In the genomic region with DNA sequence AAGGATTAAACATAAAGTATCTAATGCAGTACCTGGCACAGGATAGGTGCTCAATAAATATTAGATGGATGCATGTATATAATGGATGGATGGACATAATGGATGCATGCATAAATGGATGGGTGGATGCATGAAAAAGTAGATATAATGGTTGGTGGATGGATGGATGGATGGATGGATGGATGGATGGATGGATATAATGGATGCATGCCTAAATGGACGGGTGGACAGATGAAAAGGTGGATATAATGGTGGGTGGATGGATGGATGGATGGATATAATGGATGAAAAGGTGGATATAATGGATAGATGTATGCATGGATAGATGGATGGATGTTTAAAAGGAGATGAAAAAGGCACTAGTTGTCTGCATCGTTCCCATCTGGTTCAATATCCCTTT, we compare ENCODE assay signal across 32 cellular contexts. TPM values are rescaled to one million over a fixed set of nuclear protein-coding genes. Genes with fewer than 3 reads are reported as not detected.
A peak's percentile ranks its signal among the peaks of the same experiment; 100 is the strongest.
DNase-seq lines count a peak whose midpoint lies in the region; ATAC-seq and TF ChIP-seq lines count a peak whose summit lies in the region.
"Had no signal": no experiment of that assay in that cellular context is flagged by ENCODE, and none has a peak within 500 bp of the region (broad histone marks: within the 10 kb centered on the region; RNA-seq: fewer than 3 reads in every experiment).

No MANE protein-coding gene starts in this region.

- no peak overlapping the region for H4K5ac ChIP-seq in IMR-90 (ENCODE audit: low read depth, low read length)

- no peak overlapping the region for H3K23ac ChIP-seq in IMR-90 (ENCODE audit: low read depth, low read length)

- H2AK9ac ChIP-seq in IMR-90 (replicated peaks; ENCODE audit: low read depth, low read length, poor library complexity), result no peak overlapping the region

- BruUV-seq in IMR-90 (replicated peaks; lab: Mats Ljungman, UMichigan), result no TSS peak

- no peak overlapping the region for H2BK20ac ChIP-seq in IMR-90 (ENCODE audit: low read depth, low read length)

- H3K36me3 ChIP-seq in IMR-90 (ENCODE audit: control insufficient read depth, insufficient read depth, low read length), result no peaks in the 10 kb centered on the region
- no peaks in the 10 kb centered on the region for H3K36me3 ChIP-seq in psoas muscle (ENCODE audit: insufficient read depth in 1 of 2, low read depth in 1 of 2)

- in situ Hi-C loops in IMR-90 (cut with MboI; ENCODE audit: low sequenced_read_pairs), result no loop called here

- no peak overlapping the region for H3K4me2 ChIP-seq in IMR-90 (ENCODE audit: low read depth, low read length)
- H3K4me2 ChIP-seq: PC-9 had no signal

- DNase-seq in IMR-90 (no peak), caudate nucleus (lab: John Stamatoyannopoulos, UW) (no peak), psoas muscle (no peak), left ventricle myocardium superior (no peak), COR-L47 (lab: John Stamatoyannopoulos, UW) (no peak), medulla oblongata (ENCODE audit: extremely low spot score) (no peak), AG20443 (ENCODE audit: low spot score) (no peak)
- DNase-seq: CD4-positive, alpha-beta T cell; DMS53; GM23248; H7; MV-4-11; NCI-H1105; NCI-H1436 treated with DMSO at 0.1 percent for 48 hours; NCI-H187 treated with DMSO at 0.1 percent for 48 hours; NCI-H446 treated with DMSO at 0.1 percent for 48 hours; NCI-H526; NCI-H82; NK-92 treated with Interleukin-12 subunit alpha and Interleukin-12 subunit beta, amount 100 ng/mL, for 24 hours; PC-9; Right ventricle myocardium superior; RPMI8226 had no signal

- H3K27ac ChIP-seq in IMR-90 (ENCODE audit: insufficient read depth, low read length) (no peak overlapping the region), caudate nucleus (ENCODE audit: low read depth, low read length) (peak overlapping the region; percentile 99), psoas muscle (peak overlapping the region; percentile 7)
- H3K27ac ChIP-seq: GM23248, PC-9 had no signal

- H2BK120ac ChIP-seq in IMR-90 (ENCODE audit: low read depth, low read length), result no peak overlapping the region

- intact Hi-C loops in IMR-90 (cut with micrococcal nuclease), result no loop called here
- intact Hi-C loops in psoas muscle (cut with DNase I), result loop anchor here in 1 of 2 donors (10.0 kb wide), 1 partner anchor 65 kb away; the partner anchor contains the start of gene FRS3
- intact Hi-C loops in left ventricle myocardium superior (cut with micrococcal nuclease), result no loop called here

- H3K14ac ChIP-seq in IMR-90 (replicated peaks; ENCODE audit: low read depth, low read length), result no peak overlapping the region

- 0 out of 4 replicates have a peak, but pooled peaks cover 0 to 3% of the 10 kb centered on the region in 2 experiments for H3K79me1 ChIP-seq in IMR-90 (ENCODE audit: low read depth in 1 of 2, low read length in 2 of 2)

- TF ChIP-seq RAD21 in IMR-90 (IDR thresholded peaks at IDR 0.05; ENCODE audit: low read length), result no peak

- peaks cover 8% of the 10 kb centered on the region; the same call in 1 of the 2 replicates for H4K20me1 ChIP-seq in IMR-90 (ENCODE audit: insufficient read depth, low read length)

- peaks cover 27% of the 10 kb centered on the region for H3K4me1 ChIP-seq in IMR-90 (ENCODE audit: control insufficient read depth, insufficient read depth, low read length)
- peaks cover 91% of the 10 kb centered on the region for H3K4me1 ChIP-seq in psoas muscle

- H3K9me3 ChIP-seq in IMR-90 (ENCODE audit: control insufficient read depth, insufficient read depth, low read length), result no peaks in the 10 kb centered on the region
- no peaks in the 10 kb centered on the region for H3K9me3 ChIP-seq in psoas muscle

- peak overlapping the region; percentile 35 for H2BK5ac ChIP-seq in IMR-90 (ENCODE audit: low read depth, low read length, poor library complexity, severe bottlenecking)

- no peak overlapping the region for H3K4ac ChIP-seq in IMR-90 (ENCODE audit: low read depth, low read length)

- no peak overlapping the region for H2BK15ac ChIP-seq in IMR-90 (ENCODE audit: low read depth, low read length)

- H3K4me3 ChIP-seq in IMR-90 (ENCODE audit: insufficient read depth, low read depth, low read length), result no peak overlapping the region
- H3K4me3 ChIP-seq in psoas muscle, result no peak overlapping the region
- H3K4me3 ChIP-seq: GM23248, K562, PC-9 had no signal

- 40% methylated on average over 1 of the region's 2 CpGs; no CpG with 5 or more reads in 1 of the 2 experiments for WGBS in IMR-90 (ENCODE audit: extremely low coverage in 2 of 2, insufficient read length in 1 of 2), 2 experiments
- 83 to 94% (median 88%) methylated on average over 2 of the region's 2 CpGs for WGBS in psoas muscle, 3 donors

- no peak overlapping the region for H3K18ac ChIP-seq in IMR-90 (ENCODE audit: low read depth, low read length)

- CTCF ChIA-PET in IMR-90 (lab: Yijun Ruan, JAX), result no interaction called here

- no peak for ATAC-seq in IMR-90 (ENCODE audit: low read depth)
- ATAC-seq in psoas muscle, result no peak
- ATAC-seq in left ventricle myocardium superior, result no peak
- ATAC-seq: HepG2, K562 had no signal

- no peaks in the 10 kb centered on the region for H3K27me3 ChIP-seq in IMR-90 (ENCODE audit: control insufficient read depth, insufficient read depth, low read length)
- no peaks in the 10 kb centered on the region for H3K27me3 ChIP-seq in psoas muscle (ENCODE audit: insufficient read depth in 3 of 3, low read length in 2 of 3)

- H3K9ac ChIP-seq in IMR-90 (ENCODE audit: low read depth, low read length), result no peak overlapping the region
- H3K9ac ChIP-seq: GM23248 had no signal

- POLR2A ChIA-PET in IMR-90 (lab: Charles Lee; ENCODE audit: unreplicated experiment), result no interaction called here

- no peak overlapping the region for H2AFZ ChIP-seq in IMR-90 (replicated peaks; ENCODE audit: low read length, poor library complexity)
- H2AFZ ChIP-seq: GM23248, PC-9 had no signal

- dilution Hi-C loops in IMR-90 (cut with HindIII; ENCODE audit: low sequenced_read_pairs, unreplicated experiment), result no loop called here

- TF ChIP-seq CTCF in IMR-90 (conservative IDR thresholded peaks at IDR 0.05; ENCODE audit: low read depth, low read length) (no peak), psoas muscle (IDR thresholded peaks at IDR 0.05) (no peak)

- TF ChIP-seq POLR2A in IMR-90 (IDR thresholded peaks at IDR 0.05; ENCODE audit: low read depth, low read length), result no peak

- H3K56ac ChIP-seq in IMR-90 (ENCODE audit: extremely low read depth, insufficient read depth, low read length), result no peak overlapping the region

- H2AK5ac ChIP-seq in IMR-90 (ENCODE audit: low read depth, low read length), result no peak overlapping the region

- no peak overlapping the region for H4K8ac ChIP-seq in IMR-90 (ENCODE audit: low read depth in 2 of 2, low read length in 2 of 2)

- peaks cover 11% of the 10 kb centered on the region for H3K9me1 ChIP-seq in IMR-90 (ENCODE audit: insufficient read depth, low read length)

- H4K91ac ChIP-seq in IMR-90 (ENCODE audit: insufficient read depth, low read depth, low read length), result no peak overlapping the region

TF ChIP-seq in IMR-90, 13 proteins besides CTCF, POLR2A, EP300 and RAD21:
- TF ChIP-seq CHD1 (IDR thresholded peaks at IDR 0.05; ENCODE audit: low read depth, low read length) (no peak), SMC3 (IDR thresholded peaks at IDR 0.05; ENCODE audit: low read depth, low read length) (no peak), USF2 (IDR thresholded peaks at IDR 0.05; ENCODE audit: low read depth, low read length) (no peak), RFX5 (IDR thresholded peaks at IDR 0.05; ENCODE audit: low read depth, low read length) (no peak), BHLHE40 (IDR thresholded peaks at IDR 0.05; ENCODE audit: low read depth, low read length) (no peak), MAFK (IDR thresholded peaks at IDR 0.05; ENCODE audit: low read depth, low read length) (no peak), MAZ (IDR thresholded peaks at IDR 0.05; ENCODE audit: borderline replicate concordance, low read depth, low read length) (no peak), NFE2L2 (IDR thresholded peaks at IDR 0.05; ENCODE audit: low read depth, low read length) (no peak), FOS (IDR thresholded peaks at IDR 0.05; ENCODE audit: low read depth, low read length) (no peak), RCOR1 (IDR thresholded peaks at IDR 0.05; ENCODE audit: insufficient replicate concordance, low read length) (no peak), CEBPB (IDR thresholded peaks at IDR 0.05; ENCODE audit: low read depth, low read length) (no peak)
- TF ChIP-seq, protein P1, sequence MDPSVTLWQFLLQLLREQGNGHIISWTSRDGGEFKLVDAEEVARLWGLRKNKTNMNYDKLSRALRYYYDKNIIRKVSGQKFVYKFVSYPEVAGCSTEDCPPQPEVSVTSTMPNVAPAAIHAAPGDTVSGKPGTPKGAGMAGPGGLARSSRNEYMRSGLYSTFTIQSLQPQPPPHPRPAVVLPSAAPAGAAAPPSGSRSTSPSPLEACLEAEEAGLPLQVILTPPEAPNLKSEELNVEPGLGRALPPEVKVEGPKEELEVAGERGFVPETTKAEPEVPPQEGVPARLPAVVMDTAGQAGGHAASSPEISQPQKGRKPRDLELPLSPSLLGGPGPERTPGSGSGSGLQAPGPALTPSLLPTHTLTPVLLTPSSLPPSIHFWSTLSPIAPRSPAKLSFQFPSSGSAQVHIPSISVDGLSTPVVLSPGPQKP (IDR thresholded peaks at IDR 0.05; ENCODE audit: borderline replicate concordance, low read depth, low read length), result no peak

RNA-seq across cellular contexts. Expression of gene TFEB, which starts 26.0 kb away (rescaled TPM):
- 4.4 and 4.5 TPM in 2 replicates for total RNA-seq in IMR-90 (2012; rRNA removed)
- polyA plus RNA-seq in IMR-90 (2012; rRNA removed), result 4.7 and 4.9 TPM in 2 replicates
- 3.7 and 4.9 TPM in 2 replicates for polyA plus RNA-seq in IMR-90 (2012; cell fraction: cytosol; rRNA removed)
- 8.0 and 14.7 TPM in 2 replicates for polyA plus RNA-seq in IMR-90 (2012; cell fraction: nucleus; rRNA removed; ENCODE audit: low replicate concordance)
- total RNA-seq in psoas muscle, result 10 to 100 TPM; 35.4 to 64.3 (median 39.8) TPM
- polyA plus RNA-seq in psoas muscle, result 10 to 100 TPM; 16.1 to 65.2 (median 51.6) TPM
- total RNA-seq in left ventricle myocardium superior, result 50.9 TPM

RNA-seq across cellular contexts. Expression of gene PGC, which starts 37.8 kb away (rescaled TPM):
- total RNA-seq in IMR-90 (2012; rRNA removed) (not detected in 2 replicates), psoas muscle (not detected), left ventricle myocardium superior (not detected)
- polyA plus RNA-seq in IMR-90 (2012; rRNA removed) (not detected in 2 replicates), psoas muscle (1 to 10 TPM in 1 of 3 donors, under 1 TPM in 1, not detected in 1; 0.48 to 1.0 TPM)
- polyA plus RNA-seq in IMR-90 (2012; cell fraction: cytosol; rRNA removed), result not detected in 2 replicates
- not detected in 2 replicates for polyA plus RNA-seq in IMR-90 (2012; cell fraction: nucleus; rRNA removed; ENCODE audit: low replicate concordance)
- total RNA-seq: A673; CD4-positive, alpha-beta T cell; Daoy; G401; GM23248; H7; HT1080; LHCN-M2; MCF 10A; PC-9; Right ventricle myocardium superior; SK-MEL-5 had no signal
- polyA plus RNA-seq: BJ, GM23248 had no signal
